ENCODE assay signal across 10 cellular contexts in the genomic region with DNA sequence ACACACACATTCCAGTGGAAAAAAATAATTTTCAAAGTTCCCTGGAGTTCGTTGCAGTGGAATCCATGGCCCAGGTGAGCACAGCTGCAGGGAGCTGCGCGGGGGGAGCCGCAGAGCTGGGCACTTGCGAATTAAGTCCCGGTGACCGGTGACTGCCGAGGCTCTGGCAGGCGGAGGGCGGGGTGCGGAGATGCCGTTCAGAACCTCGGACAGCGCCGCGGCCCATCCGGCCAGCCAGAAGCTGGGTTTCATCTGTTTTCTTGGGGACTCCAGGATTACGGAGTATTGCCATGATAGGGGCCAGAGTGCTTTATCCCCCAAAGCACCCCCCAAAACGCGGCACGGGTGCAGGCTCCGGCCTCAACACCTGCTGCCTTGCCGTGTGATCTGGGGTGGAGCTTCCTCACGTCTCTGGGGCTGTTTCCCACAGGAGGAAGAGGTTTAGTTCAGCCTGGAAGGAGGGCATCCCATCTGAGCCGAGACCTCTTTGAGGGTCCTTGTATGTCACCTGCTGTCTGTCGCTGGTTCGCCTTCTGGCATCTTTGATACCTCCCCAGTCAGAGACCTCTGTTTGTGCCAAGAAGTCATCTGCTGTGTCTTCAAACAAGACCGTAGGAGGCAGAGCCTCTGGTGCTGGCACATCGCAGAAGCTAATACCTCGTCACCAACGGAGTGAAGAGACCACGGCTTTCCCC.
A peak's percentile ranks its signal among the peaks of the same experiment; 100 is the strongest.
DNase-seq lines count a peak whose midpoint lies in the region; ATAC-seq and TF ChIP-seq lines count a peak whose summit lies in the region.
"Had no signal": no experiment of that assay in that cellular context is flagged by ENCODE, and none has a peak within 500 bp of the region (broad histone marks: within the 10 kb centered on the region; RNA-seq: fewer than 3 reads in every experiment).

No MANE protein-coding gene starts in this region.

- peaks cover 4% of the 10 kb centered on the region for H3K9me3 Mint-ChIP-seq in activated CD4-positive, alpha-beta T cell treated with anti-CD3 and anti-CD28 coated beads, Interleukin-2, amount 10 ng/mL, durations not matched to agents 24 days and 14 days

- no peak for ATAC-seq in HG03039 (IDR thresholded peaks at IDR 0.05; ENCODE audit: unreplicated experiment)

- no peaks in the 10 kb centered on the region for H3K27me3 Mint-ChIP-seq in activated CD4-positive, alpha-beta T cell treated with anti-CD3 and anti-CD28 coated beads, Interleukin-2, amount 10 ng/mL, durations not matched to agents 24 days and 14 days

- no peaks in the 10 kb centered on the region for H3K4me1 Mint-ChIP-seq in activated CD4-positive, alpha-beta T cell treated with anti-CD3 and anti-CD28 coated beads, Interleukin-2, amount 10 ng/mL, durations not matched to agents 24 days and 14 days
- H3K4me1 Mint-ChIP-seq: activated B cell treated with CpG ODN at 0.5 μM for 24 hours had no signal

- no peak overlapping the region for H3K27ac Mint-ChIP-seq in activated CD4-positive, alpha-beta T cell treated with anti-CD3 and anti-CD28 coated beads, Interleukin-2, amount 10 ng/mL, durations not matched to agents 24 days and 14 days
- H3K27ac Mint-ChIP-seq: activated B cell treated with CpG ODN at 0.5 μM for 24 hours had no signal

- no peaks in the 10 kb centered on the region for H3K36me3 Mint-ChIP-seq in activated CD4-positive, alpha-beta T cell treated with anti-CD3 and anti-CD28 coated beads, Interleukin-2, amount 10 ng/mL, durations not matched to agents 24 days and 14 days (ENCODE audit: low read depth)

- H3K4me3 Mint-ChIP-seq in activated CD4-positive, alpha-beta T cell treated with anti-CD3 and anti-CD28 coated beads, Interleukin-2, amount 10 ng/mL, durations not matched to agents 24 days and 14 days, result no peak overlapping the region
- H3K4me3 Mint-ChIP-seq: activated B cell treated with CpG ODN at 0.5 μM for 24 hours had no signal

- intact Hi-C loops in activated CD4-positive, alpha-beta T cell treated with anti-CD3 and anti-CD28 coated beads, Interleukin-2, amount 10 ng/mL, durations not matched to agents 24 days and 14 days (cut with micrococcal nuclease), result no loop called here
- intact Hi-C loops in posterior vena cava (cut with DNase I), result no loop called here

- peak; percentile 74 for DNase-seq in activated CD4-positive, alpha-beta T cell treated with anti-CD3 and anti-CD28 coated beads, Interleukin-2, amount 10 ng/mL, durations not matched to agents 24 days and 14 days
- DNase-seq in activated CD4-positive, alpha-beta T cell treated with anti-CD3 and anti-CD28 coated beads for 1 hour, result no peak
- DNase-seq in fibroblast of peridontal ligament (ENCODE audit: extremely low read depth) (peak; percentile 2), posterior vena cava (ENCODE audit: low spot score) (peak; percentile 77), NCI-H2107 treated with DMSO at 0.1 percent for 48 hours (lab: John Stamatoyannopoulos, UW; ENCODE audit: unreplicated experiment) (no peak), D341Med (ENCODE audit: low spot score) (no peak)
- DNase-seq: activated B cell treated with CpG ODN at 0.5 μM for 24 hours, NCI-H510A treated with DMSO at 0.1 percent for 48 hours had no signal

TF ChIP-seq in PFSK-1, 5 proteins besides CTCF, POLR2A, EP300 and RAD21:
- TF ChIP-seq POLR2AphosphoS5 (IDR thresholded peaks at IDR 0.05; ENCODE audit: low read depth, low read length) (no peak), FOXP2 (optimal IDR thresholded peaks at IDR 0.05; ENCODE audit: borderline replicate concordance, extremely low read depth, extremely low read length, insufficient read depth) (no peak), TAF1 (IDR thresholded peaks at IDR 0.05; ENCODE audit: borderline replicate concordance, insufficient read depth, low read length) (no peak), REST (IDR thresholded peaks at IDR 0.05; ENCODE audit: insufficient read depth in 1 of 2, low read depth in 2 of 2, low read length in 2 of 2) (peak; percentile 94 to 96), SIN3A (IDR thresholded peaks at IDR 0.05; ENCODE audit: borderline replicate concordance, insufficient read depth, low read length) (no peak)

Comparison
In these comparisons a context has a peak if more than half of its experiments do, and no peak if none do; other contexts are left out.
1. DNase-seq: peak in activated CD4-positive, alpha-beta T cell treated with anti-CD3 and anti-CD28 coated beads, Interleukin-2, amount 10 ng/mL, durations not matched to agents 24 days and 14 days (single experiment), fibroblast of peridontal ligament (single experiment) and posterior vena cava (single experiment); none in activated CD4-positive, alpha-beta T cell treated with anti-CD3 and anti-CD28 coated beads for 1 hour (single experiment), NCI-H2107 treated with DMSO at 0.1 percent for 48 hours (single experiment) and D341Med (single experiment).